In genomic region chrX:45683914-45684313, GRCh38 we compare ENCODE assay signal across 29 cellular contexts.
"Had no signal": no experiment of that assay in that cellular context is flagged by ENCODE, and none has a peak within 500 bp of the region (broad histone marks: within the 10 kb centered on the region; RNA-seq: fewer than 3 reads in every experiment).

No MANE protein-coding gene starts in this region.

- H3K36me3 ChIP-seq: ovary, right lobe of liver, sigmoid colon, stomach, thoracic aorta, thyroid gland, tibial nerve, upper lobe of left lung, vagina had no signal

- H3K79me2 ChIP-seq: parathyroid adenoma had no signal

- H3K27me3 Mint-ChIP-seq: naive thymus-derived CD8-positive, alpha-beta T cell; progenitor cell of endocrine pancreas had no signal

- H3K9me3 Mint-ChIP-seq: naive thymus-derived CD8-positive, alpha-beta T cell; stimulated activated effector memory CD8-positive, alpha-beta T cell treated with anti-CD3 and anti-CD28 coated beads, Interleukin-12 subunit alpha, Interleukin-12 subunit beta, amount 100 ng/mL, for 72 hours; stimulated activated naive CD8-positive, alpha-beta T cell treated with anti-CD3 and anti-CD28 coated beads, Interleukin-15, Interleukin-2, amounts not matched to agents 100 ng/mL and 50 ng/mL, for 24 hours had no signal

- FAIRE-seq: small intestine, urothelium cell line had no signal

- H3K4me1 Mint-ChIP-seq: naive thymus-derived CD8-positive, alpha-beta T cell; nephron progenitor cell; neural crest cell; stimulated activated naive B cell treated with anti-CD40 and anti-IgM and Interleukin-4, amounts not matched to agents 10 μg/mL and 1 μg/mL and 100 μg/mL, for 72 hours had no signal

- H3K9ac ChIP-seq: parathyroid adenoma had no signal

- H3K4me3 ChIP-seq: ovary, psoas muscle, right lobe of liver, sigmoid colon, stomach, thoracic aorta, thyroid gland, tibial nerve, upper lobe of left lung, vagina had no signal

- H2AFZ ChIP-seq: parathyroid adenoma had no signal

- H3K36me3 Mint-ChIP-seq: naive thymus-derived CD8-positive, alpha-beta T cell; stimulated activated effector memory CD8-positive, alpha-beta T cell treated with anti-CD3 and anti-CD28 coated beads, Interleukin-12 subunit alpha, Interleukin-12 subunit beta, amount 100 ng/mL, for 72 hours; stimulated activated naive B cell treated with anti-CD40 and anti-IgM and Interleukin-4, amounts not matched to agents 10 μg/mL and 1 μg/mL and 100 μg/mL, for 72 hours had no signal

- H3K27ac Mint-ChIP-seq: naive thymus-derived CD8-positive, alpha-beta T cell; natural killer cell treated with Interleukin-12 subunit alpha and Interleukin-12 subunit beta and Interleukin-15 and Interleukin-18, amount 100 ng/mL, for 72 hours; nephron progenitor cell; progenitor cell of endocrine pancreas; stimulated activated effector memory CD8-positive, alpha-beta T cell treated with anti-CD3 and anti-CD28 coated beads, Interleukin-12 subunit alpha, Interleukin-12 subunit beta, amount 100 ng/mL, for 72 hours; stimulated activated naive B cell treated with anti-CD40 and anti-IgM and Interleukin-4, amounts not matched to agents 10 μg/mL and 1 μg/mL and 100 μg/mL, for 72 hours; stimulated activated naive CD8-positive, alpha-beta T cell treated with anti-CD3 and anti-CD28 coated beads, Interleukin-15, Interleukin-2, amounts not matched to agents 100 ng/mL and 50 ng/mL, for 24 hours had no signal

- H3K27ac ChIP-seq: ovary, parathyroid adenoma, psoas muscle, right lobe of liver, sigmoid colon, stomach, thoracic aorta, tibial nerve, upper lobe of left lung, vagina had no signal

- H3K4me1 ChIP-seq: parathyroid adenoma, psoas muscle, right lobe of liver, sigmoid colon, stomach, thyroid gland, tibial nerve, upper lobe of left lung, vagina had no signal

- ATAC-seq: naive thymus-derived CD8-positive, alpha-beta T cell; natural killer cell treated with Interleukin-12 subunit alpha and Interleukin-12 subunit beta and Interleukin-15 and Interleukin-18, amount 100 ng/mL, for 72 hours; psoas muscle; right cardiac atrium; right lobe of liver; stimulated activated effector memory CD8-positive, alpha-beta T cell treated with anti-CD3 and anti-CD28 coated beads, Interleukin-12 subunit alpha, Interleukin-12 subunit beta, amount 100 ng/mL, for 72 hours; stimulated activated naive B cell treated with anti-CD40 and anti-IgM and Interleukin-4, amounts not matched to agents 10 μg/mL and 1 μg/mL and 100 μg/mL, for 72 hours had no signal

- DNase-seq: naive thymus-derived CD8-positive, alpha-beta T cell; nephron progenitor cell; occipital lobe; ovary; posterior cingulate gyrus; psoas muscle; right cardiac atrium; right lobe of liver; sigmoid colon; small intestine; stimulated activated CD4-positive, alpha-beta T cell treated with anti-CD3 and anti-CD28 coated beads, Interleukin-15, amount 100 ng/mL, for 24 hours; stimulated activated CD4-positive, alpha-beta T cell treated with anti-CD3 and anti-CD28 coated beads, Interleukin-2, amount 100 ng/mL, for 24 hours; stimulated activated CD4-positive, alpha-beta T cell treated with anti-CD3 and anti-CD28 coated beads, Interleukin-2, amount 100 ng/mL, for 48 hours; stimulated activated CD4-positive, alpha-beta T cell treated with anti-CD3 and anti-CD28 coated beads, Interleukin-4, amount 100 ng/mL, for 24 hours; stimulated activated naive B cell treated with anti-CD40 and anti-IgM and Interleukin-4, amounts not matched to agents 10 μg/mL and 1 μg/mL and 100 μg/mL, for 72 hours; stomach; thyroid gland; trophoblast cell; upper lobe of left lung had no signal

- H3K27me3 ChIP-seq: ovary, right lobe of liver, sigmoid colon, stomach, thyroid gland, tibial nerve, upper lobe of left lung, vagina had no signal

- H3K4me3 Mint-ChIP-seq: naive thymus-derived CD8-positive, alpha-beta T cell; natural killer cell treated with Interleukin-12 subunit alpha and Interleukin-12 subunit beta and Interleukin-15 and Interleukin-18, amount 100 ng/mL, for 72 hours; nephron progenitor cell; neural crest cell; stimulated activated effector memory CD8-positive, alpha-beta T cell treated with anti-CD3 and anti-CD28 coated beads, Interleukin-12 subunit alpha, Interleukin-12 subunit beta, amount 100 ng/mL, for 72 hours; stimulated activated naive B cell treated with anti-CD40 and anti-IgM and Interleukin-4, amounts not matched to agents 10 μg/mL and 1 μg/mL and 100 μg/mL, for 72 hours; stimulated activated naive CD8-positive, alpha-beta T cell treated with anti-CD3 and anti-CD28 coated beads, Interleukin-15, Interleukin-2, amounts not matched to agents 100 ng/mL and 50 ng/mL, for 24 hours had no signal

- H3K9me3 ChIP-seq: ovary, psoas muscle, right lobe of liver, sigmoid colon, stomach, thoracic aorta, thyroid gland, tibial nerve, upper lobe of left lung, vagina had no signal
